In the genomic region with DNA sequence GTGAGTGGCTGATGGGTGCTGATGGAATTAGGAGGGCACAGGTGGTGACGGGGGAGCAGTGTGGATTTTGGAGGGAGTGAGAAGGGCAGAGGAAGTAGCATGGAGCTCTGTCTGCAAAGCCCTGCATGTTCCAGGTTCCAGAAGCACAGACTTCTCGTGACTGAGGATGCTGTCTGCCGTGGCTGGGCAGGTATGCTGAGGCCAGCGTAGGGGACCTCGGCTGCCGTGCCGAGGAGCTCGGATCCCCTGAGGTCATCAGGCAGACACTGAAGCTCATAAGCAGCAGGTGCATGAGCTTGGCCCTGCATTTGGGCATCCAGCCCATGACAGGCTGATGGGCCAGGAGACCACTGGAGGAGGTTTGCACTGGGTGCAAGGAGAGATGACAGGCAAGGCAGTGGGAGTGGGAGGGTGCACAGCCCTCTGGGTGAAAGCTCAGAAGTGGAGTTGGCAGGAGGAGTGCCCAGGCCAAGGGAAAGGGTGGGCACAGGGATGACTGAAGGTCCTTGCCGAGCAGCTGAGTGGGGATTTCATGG, we compare ENCODE assay signal across 18 cellular contexts.
"Had no signal": no experiment of that assay in that cellular context is flagged by ENCODE, and none has a peak within 500 bp of the region (broad histone marks: within the 10 kb centered on the region; RNA-seq: fewer than 3 reads in every experiment).

No MANE protein-coding gene starts in this region.

- ATAC-seq: activated naive CD4-positive, alpha-beta T cell treated with anti-CD3 and anti-CD28 coated beads, Interleukin-2, amount 50 U/mL, for 72 hours; activated T-helper 17 cell treated with anti-CD3 and anti-CD28 coated beads, Interleukin-2, amount 50 U/mL, for 72 hours; left lobe of liver; naive thymus-derived CD4-positive, alpha-beta T cell; pancreas; psoas muscle; right cardiac atrium; stimulated activated naive CD8-positive, alpha-beta T cell treated with anti-CD3 and anti-CD28 coated beads, Interleukin-15, amount 100 ng/mL, for 72 hours had no signal

- H3K4me3 ChIP-seq: cardiac muscle cell, lung, pancreas, psoas muscle, tibial nerve had no signal

- H3K4me3 Mint-ChIP-seq: activated T-cell treated with anti-CD3 and anti-CD28 coated beads, Interleukin-2, amount 50 U/mL, for 24 hours; activated T-helper 17 cell treated with anti-CD3 and anti-CD28 coated beads, Interleukin-2, amount 50 U/mL, for 72 hours; dendritic cell treated with granulocyte-macrophage colony-stimulating factor and Interleukin-4, amounts not matched to agents 40 ng/mL and 50 ng/mL, for 4 days; immature natural killer cell; stimulated activated naive CD8-positive, alpha-beta T cell treated with anti-CD3 and anti-CD28 coated beads, Interleukin-15, amount 100 ng/mL, for 72 hours had no signal

- H3K27ac Mint-ChIP-seq: activated naive CD4-positive, alpha-beta T cell treated with anti-CD3 and anti-CD28 coated beads, Interleukin-2, amount 50 U/mL, for 72 hours; activated T-cell treated with anti-CD3 and anti-CD28 coated beads, Interleukin-2, amount 50 U/mL, for 24 hours; activated T-helper 17 cell treated with anti-CD3 and anti-CD28 coated beads, Interleukin-2, amount 50 U/mL, for 72 hours; dendritic cell treated with granulocyte-macrophage colony-stimulating factor and Interleukin-4, amounts not matched to agents 40 ng/mL and 50 ng/mL, for 4 days had no signal

- H3K9me3 Mint-ChIP-seq: activated naive CD4-positive, alpha-beta T cell treated with anti-CD3 and anti-CD28 coated beads, Interleukin-2, amount 50 U/mL, for 72 hours; activated T-cell treated with anti-CD3 and anti-CD28 coated beads, Interleukin-2, amount 50 U/mL, for 24 hours; activated T-helper 17 cell treated with anti-CD3 and anti-CD28 coated beads, Interleukin-2, amount 50 U/mL, for 72 hours; dendritic cell treated with granulocyte-macrophage colony-stimulating factor and Interleukin-4, amounts not matched to agents 40 ng/mL and 50 ng/mL, for 4 days; immature natural killer cell; naive thymus-derived CD4-positive, alpha-beta T cell; stimulated activated naive CD8-positive, alpha-beta T cell treated with anti-CD3 and anti-CD28 coated beads, Interleukin-15, amount 100 ng/mL, for 72 hours had no signal

- H3K27me3 Mint-ChIP-seq: activated T-cell treated with anti-CD3 and anti-CD28 coated beads, Interleukin-2, amount 50 U/mL, for 24 hours; stimulated activated naive CD8-positive, alpha-beta T cell treated with anti-CD3 and anti-CD28 coated beads, Interleukin-15, amount 100 ng/mL, for 72 hours had no signal

- H3K36me3 Mint-ChIP-seq: activated naive CD4-positive, alpha-beta T cell treated with anti-CD3 and anti-CD28 coated beads, Interleukin-2, amount 50 U/mL, for 72 hours; immature natural killer cell; naive thymus-derived CD4-positive, alpha-beta T cell had no signal

- DNase-seq: activated T-cell treated with anti-CD3 and anti-CD28 coated beads, Interleukin-2, amount 50 U/mL, for 24 hours; amygdala; effector CD4-positive, alpha-beta T cell; foreskin fibroblast; immature natural killer cell; naive thymus-derived CD4-positive, alpha-beta T cell; psoas muscle; right cardiac atrium; stimulated activated CD4-positive, alpha-beta T cell treated with anti-CD3 and anti-CD28 coated beads, Interleukin-4, amount 100 ng/mL, for 24 hours; stimulated activated naive CD8-positive, alpha-beta T cell treated with anti-CD3 and anti-CD28 coated beads, Interleukin-15, amount 100 ng/mL, for 72 hours had no signal
